29 cellular contexts compared by ENCODE assay signal in the genomic region with DNA sequence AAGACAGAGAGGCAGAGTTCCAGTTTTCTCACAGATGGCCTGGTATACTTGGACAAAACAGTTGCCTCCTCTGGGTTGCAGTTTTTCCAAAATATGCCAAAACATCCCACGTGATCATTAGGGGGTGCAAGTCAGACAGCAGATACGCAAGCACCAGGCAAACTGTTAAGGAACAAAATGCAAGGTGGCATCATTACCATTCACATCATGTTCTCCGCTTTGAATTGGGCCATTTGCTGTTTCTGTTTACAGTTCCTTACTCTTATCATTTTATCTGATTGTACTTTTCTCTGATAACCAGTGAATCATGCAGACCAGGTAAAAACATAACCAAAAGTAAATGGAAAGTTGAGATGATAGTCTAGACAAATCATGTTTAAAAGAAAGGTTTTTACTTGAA.
"Had no signal": no experiment of that assay in that cellular context is flagged by ENCODE, and none has a peak within 500 bp of the region (broad histone marks: within the 10 kb centered on the region; RNA-seq: fewer than 3 reads in every experiment).

No MANE protein-coding gene starts in this region.

- H3K9me3 ChIP-seq: ascending aorta, gastrocnemius medialis, neutrophil, sigmoid colon, suprapubic skin, tibial artery, upper lobe of right lung had no signal

- H3K27ac Mint-ChIP-seq: activated naive CD4-positive, alpha-beta T cell treated with anti-CD3 and anti-CD28 coated beads, Interleukin-2, amount 10 ng/mL, durations not matched to agents 7 days and 5 days; activated naive CD8-positive, alpha-beta T cell treated with anti-CD3 and anti-CD28 coated beads, Interleukin-2, amount 10 ng/mL, durations not matched to agents 7 days and 5 days; activated T-cell treated with anti-CD3 and anti-CD28 coated beads, Interleukin-2, amount 50 U/mL, for 24 hours; effector memory CD8-positive, alpha-beta T cell; nephron; progenitor cell of endocrine pancreas; stimulated activated naive B cell treated with anti-CD40 and anti-IgM and Interleukin-4, amounts not matched to agents 10 μg/mL and 1 μg/mL and 100 μg/mL, for 72 hours had no signal

- H3K4me3 ChIP-seq: ascending aorta, gastrocnemius medialis, sigmoid colon, smooth muscle cell, stomach, suprapubic skin, tibial artery, upper lobe of right lung had no signal

- H3K4me3 Mint-ChIP-seq: activated naive CD4-positive, alpha-beta T cell treated with anti-CD3 and anti-CD28 coated beads, Interleukin-2, amount 10 ng/mL, durations not matched to agents 7 days and 5 days; activated naive CD8-positive, alpha-beta T cell treated with anti-CD3 and anti-CD28 coated beads, Interleukin-2, amount 10 ng/mL, durations not matched to agents 7 days and 5 days; activated T-cell treated with anti-CD3 and anti-CD28 coated beads, Interleukin-2, amount 50 U/mL, for 24 hours; brain; effector memory CD8-positive, alpha-beta T cell; nephron; stimulated activated naive B cell treated with anti-CD40 and anti-IgM and Interleukin-4, amounts not matched to agents 10 μg/mL and 1 μg/mL and 100 μg/mL, for 72 hours had no signal

- DNase-seq: activated CD4-positive, alpha-beta T cell treated with anti-CD3 and anti-CD28 coated beads for 4 hours; activated CD4-positive, alpha-beta T cell treated with anti-CD3 and anti-CD28 coated beads, Interleukin-2, amount 50 U/mL, for 48 hours; activated CD8-positive, alpha-beta memory T cell treated with anti-CD3 and anti-CD28 coated beads, Interleukin-2, amount 50 U/mL, for 4 hours; activated gamma-delta T cell; activated naive CD4-positive, alpha-beta T cell treated with anti-CD3 and anti-CD28 coated beads, Interleukin-2, amount 10 ng/mL, durations not matched to agents 7 days and 5 days; activated naive CD8-positive, alpha-beta T cell treated with anti-CD3 and anti-CD28 coated beads, Interleukin-2, amount 10 ng/mL, durations not matched to agents 7 days and 5 days; activated T-cell treated with anti-CD3 and anti-CD28 coated beads, Interleukin-2, amount 50 U/mL, for 24 hours; cortex of kidney; effector memory CD8-positive, alpha-beta T cell; erythroblast; gastrocnemius medialis; glutamatergic neuron; retina; sigmoid colon; stimulated activated CD4-positive, alpha-beta T cell treated with anti-CD3 and anti-CD28 coated beads, Interleukin-1b, Interleukin-23, amount 100 ng/mL, for 48 hours; stimulated activated CD4-positive, alpha-beta T cell treated with anti-CD3 and anti-CD28 coated beads, Interleukin-4, amount 100 ng/mL, for 4 hours; stimulated activated CD8-positive, alpha-beta memory T cell treated with anti-CD3 and anti-CD28 coated beads, Interleukin-4, amount 100 ng/mL, for 48 hours; stimulated activated naive B cell treated with anti-CD40 and anti-IgM and Interleukin-4, amounts not matched to agents 10 μg/mL and 1 μg/mL and 100 μg/mL, for 72 hours; stomach; tibial artery; upper lobe of right lung had no signal

- FAIRE-seq: kidney had no signal

- H3K4me1 Mint-ChIP-seq: activated naive CD4-positive, alpha-beta T cell treated with anti-CD3 and anti-CD28 coated beads, Interleukin-2, amount 10 ng/mL, durations not matched to agents 7 days and 5 days; activated naive CD8-positive, alpha-beta T cell treated with anti-CD3 and anti-CD28 coated beads, Interleukin-2, amount 10 ng/mL, durations not matched to agents 7 days and 5 days; nephron had no signal

- H3K36me3 ChIP-seq: ascending aorta, gastrocnemius medialis, neutrophil, sigmoid colon, stomach, suprapubic skin, tibial artery, upper lobe of right lung had no signal

- ATAC-seq: effector memory CD8-positive, alpha-beta T cell; gastrocnemius medialis; stimulated activated naive B cell treated with anti-CD40 and anti-IgM and Interleukin-4, amounts not matched to agents 10 μg/mL and 1 μg/mL and 100 μg/mL, for 72 hours; upper lobe of right lung had no signal

- H3K4me1 ChIP-seq: ascending aorta, gastrocnemius medialis, sigmoid colon, stomach, suprapubic skin, tibial artery, upper lobe of right lung had no signal

- H3K36me3 Mint-ChIP-seq: activated naive CD4-positive, alpha-beta T cell treated with anti-CD3 and anti-CD28 coated beads, Interleukin-2, amount 10 ng/mL, durations not matched to agents 7 days and 5 days; activated naive CD8-positive, alpha-beta T cell treated with anti-CD3 and anti-CD28 coated beads, Interleukin-2, amount 10 ng/mL, durations not matched to agents 7 days and 5 days; brain had no signal

- H3K9me3 Mint-ChIP-seq: activated naive CD4-positive, alpha-beta T cell treated with anti-CD3 and anti-CD28 coated beads, Interleukin-2, amount 10 ng/mL, durations not matched to agents 7 days and 5 days; activated naive CD8-positive, alpha-beta T cell treated with anti-CD3 and anti-CD28 coated beads, Interleukin-2, amount 10 ng/mL, durations not matched to agents 7 days and 5 days; activated T-cell treated with anti-CD3 and anti-CD28 coated beads, Interleukin-2, amount 50 U/mL, for 24 hours; effector memory CD8-positive, alpha-beta T cell had no signal
